In the genomic region with DNA sequence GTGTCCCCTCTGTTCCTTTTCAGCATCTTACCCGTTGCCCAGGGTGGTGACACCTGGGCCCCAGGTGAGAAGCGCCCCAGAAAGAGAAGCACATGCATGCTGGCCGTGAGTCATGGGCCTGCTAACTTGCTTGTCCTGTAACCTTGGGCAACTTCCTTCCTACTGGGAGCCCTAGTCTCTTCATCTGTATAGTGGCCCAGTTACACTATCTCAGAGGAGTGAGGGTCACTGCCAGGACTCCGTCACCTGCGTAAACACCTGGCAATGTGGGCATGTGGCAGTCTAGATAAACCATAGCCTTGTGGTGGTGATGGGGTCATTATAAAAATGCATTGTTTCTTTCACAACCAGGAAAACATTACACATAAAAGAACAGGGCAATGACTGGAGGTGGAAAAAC, we compare ENCODE assay signal across 19 cellular contexts.
DNase-seq lines count a peak whose midpoint lies in the region; ATAC-seq and TF ChIP-seq lines count a peak whose summit lies in the region.
"Had no signal": no experiment of that assay in that cellular context is flagged by ENCODE, and none has a peak within 500 bp of the region (broad histone marks: within the 10 kb centered on the region; RNA-seq: fewer than 3 reads in every experiment).

No MANE protein-coding gene starts in this region.

- no peaks in the 10 kb centered on the region for H3K27me3 Mint-ChIP-seq in activated CD4-positive, alpha-beta T cell treated with anti-CD3 and anti-CD28 coated beads for 36 hours
- H3K27me3 Mint-ChIP-seq in brain, result no peaks in the 10 kb centered on the region
- H3K27me3 Mint-ChIP-seq in MCF 10A (ENCODE audit: insufficient read depth, unreplicated experiment), result no peaks in the 10 kb centered on the region
- H3K27me3 Mint-ChIP-seq: CD8-positive, alpha-beta memory T cell; IgD-negative memory B cell had no signal

- H3K9me3 Mint-ChIP-seq in activated CD4-positive, alpha-beta T cell treated with anti-CD3 and anti-CD28 coated beads for 36 hours (ENCODE audit: low read depth), result no peaks in the 10 kb centered on the region
- H3K9me3 Mint-ChIP-seq in brain (no peaks in the 10 kb centered on the region), MCF 10A (ENCODE audit: unreplicated experiment) (no peaks in the 10 kb centered on the region)
- H3K9me3 Mint-ChIP-seq: CD8-positive, alpha-beta memory T cell; GM23338 had no signal

- intact Hi-C loops in activated CD4-positive, alpha-beta T cell treated with anti-CD3 and anti-CD28 coated beads for 36 hours (cut with DNase I, micrococcal nuclease), result no loop called here
- intact Hi-C loops in MCF 10A (cut with micrococcal nuclease), result no loop called here
- intact Hi-C loops in breast epithelium (cut with DNase I; ENCODE audit: low total_unique reads), result no loop called here

- TF ChIP-seq POLR2A in breast epithelium (IDR thresholded peaks at IDR 0.05), result no peak

- no TSS peak for BruUV-seq in MCF 10A (replicated peaks; lab: Mats Ljungman, UMichigan)

- H3K36me3 ChIP-seq in breast epithelium, result no peaks in the 10 kb centered on the region
- H3K36me3 ChIP-seq: SJCRH30 had no signal

- H3K4me1 ChIP-seq in breast epithelium, result no peaks in the 10 kb centered on the region
- H3K4me1 ChIP-seq: SJCRH30 had no signal

- DNase-seq in activated CD4-positive, alpha-beta T cell treated with anti-CD3 and anti-CD28 coated beads for 36 hours, result no peak
- no peak for DNase-seq in activated CD4-positive, alpha-beta T cell treated with anti-CD3 and anti-CD28 coated beads, Interleukin-2, amount 50 U/mL, for 4 hours
- DNase-seq in mesenteric fat pad (ENCODE audit: low spot score) (peak; percentile 39), MCF 10A (ENCODE audit: unreplicated experiment) (no peak), breast epithelium (ENCODE audit: low spot score in 2 of 2) (no peak), DMS 273 (lab: John Stamatoyannopoulos, UW; ENCODE audit: unreplicated experiment) (no peak)
- DNase-seq: Calu3; CD8-positive, alpha-beta memory T cell; NCI-H1092; NCI-H1436; NCI-H1930; NCI-H345; NCI-H524; NCI-H774; SJCRH30 had no signal

- ATAC-seq in activated CD4-positive, alpha-beta T cell treated with anti-CD3 and anti-CD28 coated beads for 36 hours, result no peak
- ATAC-seq: GM23338 had no signal

- H3K4me3 ChIP-seq in breast epithelium, result no peak overlapping the region
- H3K4me3 ChIP-seq: GM23338, SJCRH30 had no signal

- H3K9me3 ChIP-seq in breast epithelium, result no peaks in the 10 kb centered on the region
- H3K9me3 ChIP-seq: SJCRH30 had no signal

- peaks cover 11% of the 10 kb centered on the region for H3K4me1 Mint-ChIP-seq in activated CD4-positive, alpha-beta T cell treated with anti-CD3 and anti-CD28 coated beads for 36 hours
- H3K4me1 Mint-ChIP-seq in brain (peaks cover 64% of the 10 kb centered on the region), MCF 10A (ENCODE audit: insufficient read depth, unreplicated experiment) (peaks cover 13% of the 10 kb centered on the region)

- CTCF ChIA-PET in activated CD4-positive, alpha-beta T cell treated with anti-CD3 and anti-CD28 coated beads for 36 hours (lab: Charles Lee), result no interaction called here
- CTCF ChIA-PET in MCF 10A (lab: Yijun Ruan, JAX), result no interaction called here

- POLR2A ChIA-PET in activated CD4-positive, alpha-beta T cell treated with anti-CD3 and anti-CD28 coated beads for 36 hours (lab: Charles Lee), result no interaction called here
- POLR2A ChIA-PET in MCF 10A (lab: Yijun Ruan, JAX), result no interaction called here

- H3K4me3 Mint-ChIP-seq in activated CD4-positive, alpha-beta T cell treated with anti-CD3 and anti-CD28 coated beads for 36 hours, result no peak overlapping the region
- H3K4me3 Mint-ChIP-seq in brain, result no peak overlapping the region
- H3K4me3 Mint-ChIP-seq in MCF 10A (ENCODE audit: unreplicated experiment), result no peak overlapping the region
- H3K4me3 Mint-ChIP-seq: CD8-positive, alpha-beta memory T cell; GM23338; IgD-negative memory B cell had no signal

- no peak overlapping the region for H3K27ac ChIP-seq in breast epithelium
- H3K27ac ChIP-seq: C4-2B, SJCRH30 had no signal

- peak overlapping the region; percentile 35 for H3K27ac Mint-ChIP-seq in activated CD4-positive, alpha-beta T cell treated with anti-CD3 and anti-CD28 coated beads for 36 hours
- H3K27ac Mint-ChIP-seq in brain, result peak overlapping the region in 3 of 5 experiments; percentile 4 to 46 (median 33)
- H3K27ac Mint-ChIP-seq in MCF 10A (ENCODE audit: low read depth, unreplicated experiment), result no peak overlapping the region
- H3K27ac Mint-ChIP-seq: GM23338, IgD-negative memory B cell had no signal

- no peaks in the 10 kb centered on the region for H3K36me3 Mint-ChIP-seq in activated CD4-positive, alpha-beta T cell treated with anti-CD3 and anti-CD28 coated beads for 36 hours (ENCODE audit: low read depth)
- no peaks in the 10 kb centered on the region for H3K36me3 Mint-ChIP-seq in brain
- H3K36me3 Mint-ChIP-seq in MCF 10A (ENCODE audit: insufficient read depth, unreplicated experiment), result no peaks in the 10 kb centered on the region

- TF ChIP-seq CTCF in brain (conservative IDR thresholded peaks at IDR 0.05) (no peak), MCF 10A (IDR thresholded peaks at IDR 0.05; ENCODE audit: unreplicated experiment) (no peak), breast epithelium (IDR thresholded peaks at IDR 0.05) (no peak)

- no peaks in the 10 kb centered on the region for H3K27me3 ChIP-seq in breast epithelium
- H3K27me3 ChIP-seq: SJCRH30 had no signal
